Comparison of ENCODE assay signal across 8 cellular contexts in the genomic region with DNA sequence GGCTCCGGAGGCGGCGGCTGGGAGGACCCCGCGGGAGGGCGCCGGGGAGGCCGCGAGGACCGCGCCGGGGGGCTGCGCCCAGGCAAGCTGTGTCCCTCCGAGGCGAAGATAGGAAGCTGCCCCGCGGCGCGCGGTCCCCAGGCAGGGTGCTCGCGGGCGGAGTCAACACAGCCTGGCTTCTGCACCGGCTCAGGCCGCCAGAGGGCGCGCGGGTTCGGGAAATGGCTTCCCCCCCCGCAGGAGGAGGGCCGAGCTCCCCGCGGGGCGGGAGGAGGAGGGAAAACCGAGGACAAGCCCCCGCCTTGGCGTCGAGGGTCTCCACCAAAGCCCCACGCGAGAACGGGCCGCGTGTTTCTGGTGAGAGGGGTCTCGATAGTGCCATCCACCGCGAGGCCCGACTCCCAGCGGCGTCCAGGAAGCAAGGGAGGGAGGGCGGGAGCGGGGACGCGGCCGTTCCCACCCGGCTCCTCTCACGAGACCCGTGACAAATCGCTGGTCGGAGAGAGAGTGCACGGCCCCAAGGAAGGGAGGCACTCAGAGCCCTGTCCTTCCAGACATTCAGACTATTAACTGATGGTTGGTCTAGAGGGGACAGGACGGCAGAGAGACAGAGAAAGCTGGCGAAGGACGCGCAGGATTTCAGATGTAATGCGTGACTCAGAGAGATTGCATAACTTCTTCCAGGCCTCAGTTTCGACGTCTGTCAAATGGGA.
DNase-seq lines count a peak whose midpoint lies in the region; ATAC-seq, FAIRE-seq and TF ChIP-seq lines count a peak whose summit lies in the region.

No MANE protein-coding gene starts in this region.

- H3K4me1 ChIP-seq in mammary epithelial cell (ENCODE audit: insufficient read depth, low read length) (peaks cover 4% of the 10 kb centered on the region), keratinocyte (ENCODE audit: control insufficient read depth, extremely low read depth, insufficient read depth, low read length) (peaks cover 3% of the 10 kb centered on the region)

- no peaks in the 10 kb centered on the region for H3K9me1 ChIP-seq in keratinocyte (ENCODE audit: control insufficient read depth, extremely low read depth, insufficient read depth, low read length)

- 17% methylated on average over 7 of the region's 67 CpGs for WGBS in mammary epithelial cell (ENCODE audit: low coverage, missing lambda C conversion rate)

- in situ Hi-C loops in mammary epithelial cell (cut with MboI; ENCODE audit: low sequenced_read_pairs in 2 of 2), result loop anchor here (10.0 kb wide), 1 partner anchor 1127 kb away; no protein-coding TSS in a partner anchor

- peak; percentile 90 for TF ChIP-seq CTCF in WERI-Rb-1 (IDR thresholded peaks at IDR 0.05; ENCODE audit: low read depth, low read length)
- peak; percentile 76 to 94 for TF ChIP-seq CTCF in mammary epithelial cell (conservative IDR thresholded peaks at IDR 0.05 in 1 of 2, IDR thresholded peaks at IDR 0.05 in 1 of 2; ENCODE audit: extremely low read depth in 1 of 2, insufficient read depth in 1 of 2, low read depth in 1 of 2, low read length in 2 of 2)
- TF ChIP-seq CTCF in keratinocyte (optimal IDR thresholded peaks at IDR 0.05 in 1 of 3, IDR thresholded peaks at IDR 0.05 in 1 of 3, conservative IDR thresholded peaks at IDR 0.05 in 1 of 3; ENCODE audit: extremely low read depth in 1 of 3, insufficient read depth in 2 of 3, low read length in 3 of 3), result peak; percentile 60 to 97 (median 94)

- peak; percentile 17 for FAIRE-seq in keratinocyte (lab: Jason Lieb, UNC)

- H3K4me2 ChIP-seq in mammary epithelial cell (ENCODE audit: insufficient read depth, low read depth, low read length) (peak overlapping the region; percentile 99), keratinocyte (ENCODE audit: control insufficient read depth, extremely low read depth, insufficient read depth, low read depth, low read length) (peak overlapping the region; percentile 79)

- H3K9me3 ChIP-seq in WERI-Rb-1 (ENCODE audit: severe bottlenecking), result no peaks in the 10 kb centered on the region
- H3K9me3 ChIP-seq in mammary epithelial cell (replicated peaks; ENCODE audit: insufficient read depth, low read length), result no peaks in the 10 kb centered on the region
- H3K9me3 ChIP-seq in keratinocyte (ENCODE audit: control insufficient read depth, low read depth, low read length), result no peaks in the 10 kb centered on the region

- H4K20me1 ChIP-seq in mammary epithelial cell (ENCODE audit: insufficient read depth, low read length), result no peaks in the 10 kb centered on the region
- no peaks in the 10 kb centered on the region for H4K20me1 ChIP-seq in keratinocyte (ENCODE audit: control insufficient read depth, extremely low read depth, insufficient read depth, low read length)

- ATAC-seq in HG02852 (IDR thresholded peaks at IDR 0.05; ENCODE audit: unreplicated experiment), result peak; percentile 93

- H3K27ac ChIP-seq in WERI-Rb-1 (peak overlapping the region; percentile 37; the same call in 1 of the 2 replicates), mammary epithelial cell (ENCODE audit: insufficient read depth, low read depth, low read length) (peak overlapping the region; percentile 26), keratinocyte (ENCODE audit: control insufficient read depth, insufficient read depth, low read length) (peak overlapping the region; percentile 1)

- H3K79me2 ChIP-seq in mammary epithelial cell (ENCODE audit: insufficient read depth, low read length), result no peaks in the 10 kb centered on the region
- no peaks in the 10 kb centered on the region for H3K79me2 ChIP-seq in keratinocyte (ENCODE audit: control insufficient read depth, insufficient read depth, low read length)

- CTCF ChIA-PET in mammary epithelial cell (lab: Charles Lee; ENCODE audit: low non-redundant PET), result interaction anchor here (0.5 to 1.1 kb wide), 12 partner anchors 68 to 1120 kb away, joined by 3 to 9 read pairs (median 3); partner anchors contain the start of gene ORC6

- dilution Hi-C loops in mammary epithelial cell (cut with HindIII; ENCODE audit: low sequenced_read_pairs), result no loop called here
- dilution Hi-C loops in keratinocyte (cut with MboI; ENCODE audit: extremely low pct_ligation_motif_present, low sequenced_read_pairs), result no loop called here

- no peaks in the 10 kb centered on the region for H3K27me3 ChIP-seq in WERI-Rb-1 (ENCODE audit: insufficient read depth, low read depth, severe bottlenecking)
- H3K27me3 ChIP-seq in mammary epithelial cell (ENCODE audit: insufficient read depth, low read length), result no peaks in the 10 kb centered on the region
- no peaks in the 10 kb centered on the region for H3K27me3 ChIP-seq in keratinocyte (ENCODE audit: control insufficient read depth, extremely low read depth, insufficient read depth, low read length)

- H3K4me3 ChIP-seq in WERI-Rb-1 (ENCODE audit: low read depth, low read length) (peak overlapping the region; percentile 50), mammary epithelial cell (replicated peaks in 1 of 3; ENCODE audit: insufficient read depth in 1 of 3, low read depth in 2 of 3, low read length in 3 of 3) (peak overlapping the region; percentile 63 to 80 (median 70)), keratinocyte (ENCODE audit: control insufficient read depth in 2 of 3, extremely low read depth in 1 of 3, insufficient read depth in 2 of 3, low read depth in 1 of 3, low read length in 3 of 3) (peak overlapping the region; percentile 51 to 78 (median 56))

- intact Hi-C loops in mammary epithelial cell (cut with micrococcal nuclease), result loop anchor here (1.0 to 5.0 kb wide), 5 partner anchors 91 to 1127 kb away; partner anchors contain the start of genes ITFG1 and PHKB

- DNase-seq in SIG-M5 treated with dmso at 0.1 percent for 504 hours (lab: John Stamatoyannopoulos, UW; ENCODE audit: unreplicated experiment) (peak; percentile 66), SIG-M5 (lab: John Stamatoyannopoulos, UW) (no peak), NCI-H1694 treated with DMSO at 0.1 percent for 48 hours (lab: John Stamatoyannopoulos, UW) (peak; percentile 63), WERI-Rb-1 (peak; percentile 88), mammary epithelial cell (peak; percentile 68), keratinocyte (ENCODE audit: low read depth, low spot score) (no peak)
- peak; percentile 77 to 93 (median 87) for DNase-seq in stimulated activated CD4-positive, alpha-beta T cell treated with anti-CD3 and anti-CD28 coated beads, Interleukin-12 subunit alpha, Interleukin-12 subunit beta, amount 100 ng/mL, for 48 hours (ENCODE audit: low read depth in 2 of 3, low spot score in 1 of 3)

- H2AFZ ChIP-seq in mammary epithelial cell (ENCODE audit: low read depth, low read length), result peak overlapping the region; percentile 100
- H2AFZ ChIP-seq in keratinocyte (ENCODE audit: control insufficient read depth, low read length), result peak overlapping the region; percentile 95

- H3K36me3 ChIP-seq in WERI-Rb-1, result no peaks in the 10 kb centered on the region
- H3K36me3 ChIP-seq in mammary epithelial cell (ENCODE audit: insufficient read depth, low read length), result no peaks in the 10 kb centered on the region
- H3K36me3 ChIP-seq in keratinocyte (ENCODE audit: control insufficient read depth in 2 of 2, extremely low read depth in 1 of 2, insufficient read depth in 2 of 2, low read length in 2 of 2), result no peaks in the 10 kb centered on the region

- peak overlapping the region; percentile 46 for H3K9ac ChIP-seq in mammary epithelial cell (ENCODE audit: insufficient read depth, low read length)
- peak overlapping the region; percentile 75 for H3K9ac ChIP-seq in keratinocyte (ENCODE audit: control insufficient read depth, extremely low read depth, insufficient read depth, low read length)

- no TSS peak for BruUV-seq in mammary epithelial cell (replicated peaks; lab: Mats Ljungman, UMichigan)

Comparison
In these comparisons a context has a peak if more than half of its experiments do, and no peak if none do; other contexts are left out.
1. DNase-seq: peak in SIG-M5 treated with dmso at 0.1 percent for 504 hours (single experiment), NCI-H1694 treated with DMSO at 0.1 percent for 48 hours (single experiment), WERI-Rb-1 (single experiment), mammary epithelial cell (single experiment) and stimulated activated CD4-positive, alpha-beta T cell treated with anti-CD3 and anti-CD28 coated beads, Interleukin-12 subunit alpha, Interleukin-12 subunit beta, amount 100 ng/mL, for 48 hours (3 of 3); none in SIG-M5 (single experiment) and keratinocyte (single experiment).
2. Peak in every context shown above with its lines, with median percentiles within 50 percentile points of each other: H3K27ac ChIP-seq, H3K4me3 ChIP-seq and CTCF ChIP-seq.